ENCODE assay signal across 8 cellular contexts in genomic region chr3:196609343-196609775, GRCh38. TPM values are rescaled to one million over a fixed set of nuclear protein-coding genes. Genes with fewer than 3 reads are reported as not detected.
A peak's percentile ranks its signal among the peaks of the same experiment; 100 is the strongest.
DNase-seq lines count a peak whose midpoint lies in the region; ATAC-seq and TF ChIP-seq lines count a peak whose summit lies in the region.

No MANE protein-coding gene starts in this region.

- no peak overlapping the region for H3K4me3 ChIP-seq in choroid plexus epithelial cell (ENCODE audit: low read depth, low read length)
- no peak overlapping the region for H3K4me3 ChIP-seq in left lung

- peaks cover 54% of the 10 kb centered on the region for H3K4me1 Mint-ChIP-seq in activated CD4-positive, alpha-beta T cell treated with anti-CD3 and anti-CD28 coated beads, Interleukin-2, amount 10 ng/mL, durations not matched to agents 7 days and 5 days

- CTCF ChIA-PET in activated CD4-positive, alpha-beta T cell treated with anti-CD3 and anti-CD28 coated beads, Interleukin-2, amount 10 ng/mL, durations not matched to agents 7 days and 5 days (lab: Charles Lee) = interaction anchor here (0.7 to 4.8 kb wide), 29 partner anchors 9 to 333 kb away, joined by 3 to 40 read pairs (median 5); partner anchors contain the start of genes CEP19, FBXO45, NCBP2 and NRROS

- H3K27me3 Mint-ChIP-seq in activated CD4-positive, alpha-beta T cell treated with anti-CD3 and anti-CD28 coated beads, Interleukin-2, amount 10 ng/mL, durations not matched to agents 7 days and 5 days = no peaks in the 10 kb centered on the region

- H3K27ac ChIP-seq in left lung = peak overlapping the region in 1 of 2 donors; percentile 50

- peak overlapping the region; percentile 88 for H3K27ac Mint-ChIP-seq in activated CD4-positive, alpha-beta T cell treated with anti-CD3 and anti-CD28 coated beads, Interleukin-2, amount 10 ng/mL, durations not matched to agents 7 days and 5 days

- H3K36me3 Mint-ChIP-seq in activated CD4-positive, alpha-beta T cell treated with anti-CD3 and anti-CD28 coated beads, Interleukin-2, amount 10 ng/mL, durations not matched to agents 7 days and 5 days (ENCODE audit: low read depth) = no peaks in the 10 kb centered on the region

- ATAC-seq in GM18868 (IDR thresholded peaks at IDR 0.05; ENCODE audit: unreplicated experiment) (peak; percentile 77), HG03565 (IDR thresholded peaks at IDR 0.05; ENCODE audit: unreplicated experiment) (peak; percentile 59), left lung (peak; percentile 100)

- H3K9me3 Mint-ChIP-seq in activated CD4-positive, alpha-beta T cell treated with anti-CD3 and anti-CD28 coated beads, Interleukin-2, amount 10 ng/mL, durations not matched to agents 7 days and 5 days = peaks cover 2% of the 10 kb centered on the region

- peak overlapping the region; percentile 60 for H3K4me3 Mint-ChIP-seq in activated CD4-positive, alpha-beta T cell treated with anti-CD3 and anti-CD28 coated beads, Interleukin-2, amount 10 ng/mL, durations not matched to agents 7 days and 5 days

- intact Hi-C loops in left lung (cut with DNase I) = loop anchor here in 1 of 2 donors (10.0 kb wide), 1 partner anchor 75 kb away; no protein-coding TSS in a partner anchor

- TF ChIP-seq CTCF in choroid plexus epithelial cell (conservative IDR thresholded peaks at IDR 0.05; ENCODE audit: low read depth, low read length) = peak; percentile 88
- peak; percentile 76 to 91 for TF ChIP-seq CTCF in left lung (IDR thresholded peaks at IDR 0.05)

- H3K27me3 ChIP-seq in left lung = peaks cover 0 to 6% of the 10 kb centered on the region in 2 donors

- peak; percentile 93 for DNase-seq in AG08395 (ENCODE audit: low spot score)
- DNase-seq in NCI-H748 (lab: John Stamatoyannopoulos, UW; ENCODE audit: unreplicated experiment) = peak; percentile 77
- DNase-seq in activated CD4-positive, alpha-beta T cell treated with anti-CD3 and anti-CD28 coated beads, Interleukin-2, amount 10 ng/mL, durations not matched to agents 7 days and 5 days = peak; percentile 97
- peak; percentile 83 for DNase-seq in choroid plexus epithelial cell (ENCODE audit: low read depth)
- peak; percentile 92 to 98 for DNase-seq in left lung
- peak; percentile 88 to 94 (median 90) for DNase-seq in stimulated activated CD4-positive, alpha-beta T cell treated with anti-CD3 and anti-CD28 coated beads, TNF-alpha, amount 100 ng/mL, for 1 hour (ENCODE audit: low read depth in 3 of 3, low spot score in 1 of 3)

- H3K9me3 ChIP-seq in left lung = no peaks in the 10 kb centered on the region

- POLR2A ChIA-PET in activated CD4-positive, alpha-beta T cell treated with anti-CD3 and anti-CD28 coated beads, Interleukin-2, amount 10 ng/mL, durations not matched to agents 7 days and 5 days (lab: Charles Lee) = interaction anchor here (1.6 kb wide), 2 partner anchors 22 to 76 kb away, joined by 3 to 9 read pairs; no protein-coding TSS in a partner anchor

- H3K4me1 ChIP-seq in left lung = peaks cover 0 to 26% of the 10 kb centered on the region in 2 donors

- no peaks in the 10 kb centered on the region for H3K36me3 ChIP-seq in left lung

RNA-seq across cellular contexts. Expression of gene NRROS, which starts 30.1 kb away (rescaled TPM):
- total RNA-seq in activated CD4-positive, alpha-beta T cell treated with anti-CD3 and anti-CD28 coated beads, Interleukin-2, amount 10 ng/mL, durations not matched to agents 7 days and 5 days = 10 to 100 TPM; 36.6 to 40.6 TPM
- 10 to 100 TPM; 12.3 to 21.8 TPM for total RNA-seq in left lung

RNA-seq across cellular contexts. Expression of gene FBXO45, which starts 40.9 kb away (rescaled TPM):
- 10 to 100 TPM; 14.9 to 15.0 TPM for total RNA-seq in activated CD4-positive, alpha-beta T cell treated with anti-CD3 and anti-CD28 coated beads, Interleukin-2, amount 10 ng/mL, durations not matched to agents 7 days and 5 days
- total RNA-seq in left lung = 10 to 100 TPM in 1 of 2 donors, 1 to 10 TPM in 1; 8.2 to 10.0 TPM

RNA-seq across cellular contexts. Expression of gene WDR53, which starts 41.0 kb away (rescaled TPM):
- 10 to 100 TPM; 19.5 to 24.8 TPM for total RNA-seq in activated CD4-positive, alpha-beta T cell treated with anti-CD3 and anti-CD28 coated beads, Interleukin-2, amount 10 ng/mL, durations not matched to agents 7 days and 5 days
- 10 to 100 TPM; 10.2 to 10.7 TPM for total RNA-seq in left lung
